Comparison of ENCODE assay signal across 22 cellular contexts in genomic region chr1:58062635-58063034, GRCh38.
DNase-seq lines count a peak whose midpoint lies in the region; ATAC-seq and TF ChIP-seq lines count a peak whose summit lies in the region.
"Had no signal": no experiment of that assay in that cellular context is flagged by ENCODE, and none has a peak within 500 bp of the region (broad histone marks: within the 10 kb centered on the region; RNA-seq: fewer than 3 reads in every experiment).

No MANE protein-coding gene starts in this region.

- BruUV-seq in mammary epithelial cell (replicated peaks; lab: Mats Ljungman, UMichigan), result no TSS peak

- dilution Hi-C loops in mammary epithelial cell (cut with HindIII; ENCODE audit: low sequenced_read_pairs), result no loop called here

- in situ Hi-C loops in mammary epithelial cell (cut with MboI; ENCODE audit: low sequenced_read_pairs in 2 of 2), result no loop called here

- H3K36me3 ChIP-seq in mammary epithelial cell (ENCODE audit: insufficient read depth, low read length), result no peaks in the 10 kb centered on the region
- H3K36me3 ChIP-seq: BLaER1, MG63 had no signal

- TF ChIP-seq CTCF in AG10803 (conservative IDR thresholded peaks at IDR 0.05; ENCODE audit: low read length) (no peak), mammary epithelial cell (conservative IDR thresholded peaks at IDR 0.05 in 1 of 2, IDR thresholded peaks at IDR 0.05 in 1 of 2; ENCODE audit: extremely low read depth in 1 of 2, insufficient read depth in 1 of 2, low read depth in 1 of 2, low read length in 2 of 2) (no peak)

- peak; percentile 2 for DNase-seq in AG10803 (ENCODE audit: low read depth)
- DNase-seq in HT1080 (ENCODE audit: low read depth), result peak; percentile 18
- peak; percentile 46 for DNase-seq in mammary epithelial cell
- peak; percentile 19 for DNase-seq in kidney glomerular epithelial cell (lab: John Stamatoyannopoulos, UW)
- DNase-seq in SIG-M5 treated with dmso at 0.1 percent for 504 hours (lab: John Stamatoyannopoulos, UW; ENCODE audit: unreplicated experiment), result no peak
- DNase-seq in middle frontal gyrus (ENCODE audit: extremely low spot score, low spot score), result no peak
- DNase-seq: CD4-positive, alpha-beta memory T cell; DMS79; GDM1; H9; IMR-90; MG63; NCI-H1048; NCI-H1436 treated with DMSO at 0.1 percent for 48 hours; NCI-H2029; NCI-H2171; NCI-H526; PC-3 had no signal

- H3K4me1 ChIP-seq in mammary epithelial cell (ENCODE audit: insufficient read depth, low read length), result peaks cover 15% of the 10 kb centered on the region
- H3K4me1 ChIP-seq: BLaER1 had no signal

- intact Hi-C loops in mammary epithelial cell (cut with micrococcal nuclease), result no loop called here

- no peaks in the 10 kb centered on the region for H3K27me3 ChIP-seq in mammary epithelial cell (ENCODE audit: insufficient read depth, low read length)
- H3K27me3 ChIP-seq: BLaER1, MG63 had no signal

- no peak overlapping the region for H3K9ac ChIP-seq in mammary epithelial cell (ENCODE audit: insufficient read depth, low read length)
- H3K9ac ChIP-seq: BLaER1 had no signal

- H3K27ac ChIP-seq in mammary epithelial cell (ENCODE audit: insufficient read depth, low read depth, low read length), result no peak overlapping the region
- H3K27ac ChIP-seq: BLaER1, HL-60 had no signal

- H3K4me2 ChIP-seq in mammary epithelial cell (ENCODE audit: insufficient read depth, low read depth, low read length), result peak overlapping the region; percentile 48
- H3K4me2 ChIP-seq: BLaER1 had no signal

- H3K9me3 ChIP-seq in mammary epithelial cell (replicated peaks; ENCODE audit: insufficient read depth, low read length), result no peaks in the 10 kb centered on the region
- H3K9me3 ChIP-seq: BLaER1, MG63 had no signal

- no peak overlapping the region for H2AFZ ChIP-seq in mammary epithelial cell (ENCODE audit: low read depth, low read length)

- no peaks in the 10 kb centered on the region for H3K79me2 ChIP-seq in mammary epithelial cell (ENCODE audit: insufficient read depth, low read length)

- WGBS in mammary epithelial cell (ENCODE audit: low coverage, missing lambda C conversion rate), result 44% methylated on average over 4 of the region's 4 CpGs

- H4K20me1 ChIP-seq in mammary epithelial cell (ENCODE audit: insufficient read depth, low read length), result no peaks in the 10 kb centered on the region
- H4K20me1 ChIP-seq: BLaER1 had no signal

- H3K4me3 ChIP-seq in AG10803 (ENCODE audit: low read length), result no peak overlapping the region
- no peak overlapping the region for H3K4me3 ChIP-seq in mammary epithelial cell (replicated peaks in 1 of 3; ENCODE audit: insufficient read depth in 1 of 3, low read depth in 2 of 3, low read length in 3 of 3)
- H3K4me3 ChIP-seq: BLaER1, MG63 had no signal

- ATAC-seq in GM21825 (IDR thresholded peaks at IDR 0.05; ENCODE audit: unreplicated experiment), result no peak
- no peak for ATAC-seq in activated CD4-positive, CD25-positive, alpha-beta regulatory T cell treated with anti-CD3 and anti-CD28 coated beads, Interleukin-2, amount 50 U/mL, for 24 hours
- ATAC-seq: PC-3 had no signal

- CTCF ChIA-PET in mammary epithelial cell (lab: Charles Lee; ENCODE audit: low non-redundant PET), result no interaction called here

Comparison
In these comparisons a context has a peak if more than half of its experiments do, and no peak if none do; other contexts are left out.
1. DNase-seq: peak in AG10803 (single experiment), HT1080 (single experiment), mammary epithelial cell (single experiment) and kidney glomerular epithelial cell (single experiment); none in SIG-M5 treated with dmso at 0.1 percent for 504 hours (single experiment) and middle frontal gyrus (single experiment).